Comparison of ENCODE assay signal across 14 cellular contexts in the genomic region with DNA sequence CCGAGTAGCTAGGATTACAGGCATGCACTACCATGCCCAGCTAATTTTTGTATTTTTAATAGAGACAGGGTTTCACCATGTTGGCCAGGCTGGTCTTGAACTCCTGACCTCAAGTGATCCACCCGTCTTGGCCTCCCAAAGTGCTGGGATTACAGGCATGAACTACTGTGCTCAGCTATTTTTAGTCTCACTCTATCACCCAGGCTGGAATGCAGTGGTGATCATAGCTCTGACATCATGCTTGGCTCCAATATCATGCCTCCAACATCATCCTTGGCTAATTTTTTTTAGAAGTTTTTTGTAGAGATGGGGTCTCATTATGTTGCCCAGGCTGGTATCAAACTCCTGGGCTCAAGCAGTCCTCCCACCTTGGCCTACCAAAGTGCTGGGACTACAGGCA. TPM values are rescaled to one million over a fixed set of nuclear protein-coding genes. Genes with fewer than 3 reads are reported as not detected.
"Had no signal": no experiment of that assay in that cellular context is flagged by ENCODE, and none has a peak within 500 bp of the region (broad histone marks: within the 10 kb centered on the region; RNA-seq: fewer than 3 reads in every experiment).

No MANE protein-coding gene starts in this region.

RNA-seq across cellular contexts. Expression of a gene that starts 39.7 kb away (rescaled TPM):
- total RNA-seq: activated CD8-positive, alpha-beta T cell treated with anti-CD3 and anti-CD28 coated beads, Interleukin-2, amount 10 ng/mL, durations not matched to agents 7 days and 5 days; activated naive CD8-positive, alpha-beta T cell treated with anti-CD3 and anti-CD28 coated beads, Interleukin-2, amount 10 ng/mL, durations not matched to agents 7 days and 5 days; body of pancreas; glomerular endothelial cell; left colon; lung microvascular endothelial cell; mucosa of gallbladder; natural killer cell treated with Interleukin-12 subunit alpha and Interleukin-12 subunit beta and Interleukin-15 and Interleukin-18, amount 100 ng/mL, for 72 hours; occipital lobe; prostate gland; sigmoid colon; upper lobe of left lung had no signal
- polyA plus RNA-seq: esophagus, immature natural killer cell, sigmoid colon had no signal
